ENCODE assay signal across 11 cellular contexts in the genomic region with DNA sequence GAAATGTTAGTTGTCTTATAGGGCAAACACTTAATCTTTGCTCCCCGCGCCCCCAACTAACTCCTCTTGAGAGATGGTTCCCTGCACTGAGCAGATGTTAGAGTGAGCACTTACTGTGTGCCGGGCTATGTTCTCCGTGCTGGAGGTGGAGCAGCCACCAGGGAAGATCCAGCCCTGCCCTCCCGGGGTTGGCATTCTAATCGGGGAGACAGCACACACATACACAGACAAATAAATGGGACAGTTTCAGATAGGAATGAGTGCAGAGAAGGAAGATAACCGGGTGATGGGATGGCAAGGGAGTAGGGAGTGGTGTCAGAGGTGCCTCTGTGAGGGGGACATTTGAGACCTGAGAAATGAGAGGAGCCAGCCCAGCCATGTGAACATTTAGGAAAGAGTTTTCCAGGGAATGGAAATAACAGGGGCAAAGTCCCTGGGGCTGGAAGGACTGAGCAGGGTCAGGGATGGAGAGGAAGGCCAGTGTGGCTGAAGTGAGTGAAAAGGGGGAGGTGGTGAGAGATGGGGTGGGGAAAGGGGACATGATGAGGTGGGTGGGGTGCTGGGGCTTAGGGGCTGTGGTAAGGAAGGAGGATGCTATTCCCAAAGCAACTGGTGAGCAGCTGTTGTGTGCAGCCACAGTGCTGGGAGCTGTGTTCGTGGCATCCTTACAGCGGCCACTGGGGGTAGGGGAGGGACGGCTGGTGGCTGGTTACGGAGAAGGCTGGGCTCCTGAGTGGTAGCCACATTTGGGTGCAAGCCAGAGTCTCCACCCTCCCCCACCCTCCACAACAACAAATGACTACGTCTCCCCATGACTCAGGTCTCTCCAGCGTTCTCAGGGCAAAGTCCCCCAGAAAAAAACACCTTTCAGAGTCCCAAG. TPM values are rescaled to one million over a fixed set of nuclear protein-coding genes. Genes with fewer than 3 reads are reported as not detected.
A peak's percentile ranks its signal among the peaks of the same experiment; 100 is the strongest.
DNase-seq lines count a peak whose midpoint lies in the region; ATAC-seq and TF ChIP-seq lines count a peak whose summit lies in the region.
"Had no signal": no experiment of that assay in that cellular context is flagged by ENCODE, and none has a peak within 500 bp of the region (broad histone marks: within the 10 kb centered on the region; RNA-seq: fewer than 3 reads in every experiment).

No MANE protein-coding gene starts in this region.

- H3K23ac ChIP-seq in trophoblast cell (ENCODE audit: low read length) = no peak overlapping the region

- TF ChIP-seq CTCF in DND-41 (IDR thresholded peaks at IDR 0.05; ENCODE audit: borderline replicate concordance, extremely low read depth, low read length, poor library complexity, severe bottlenecking) = no peak
- TF ChIP-seq CTCF in gastroesophageal sphincter (IDR thresholded peaks at IDR 0.05) = no peak
- no peak for TF ChIP-seq CTCF in GM20000 (IDR thresholded peaks at IDR 0.05; ENCODE audit: extremely low read depth, missing control alignments)

- H2BK5ac ChIP-seq in trophoblast cell (ENCODE audit: low read depth, low read length, poor library complexity) = no peak overlapping the region

- no peak overlapping the region for H3K4me3 ChIP-seq in DND-41 (ENCODE audit: low read depth in 1 of 2, low read length in 2 of 2)
- no peak overlapping the region for H3K4me3 ChIP-seq in gastroesophageal sphincter
- H3K4me3 ChIP-seq in trophoblast cell (ENCODE audit: low read depth, low read length) = no peak overlapping the region

- DNase-seq in DND-41 (peak; percentile 37), RPMI7951 (ENCODE audit: low read depth) (peak; percentile 61), trophoblast cell (no peak), NCI-H2029 treated with DMSO at 0.1 percent for 48 hours (lab: John Stamatoyannopoulos, UW) (no peak), HuH-7 (ENCODE audit: low spot score) (no peak), GM20000 (ENCODE audit: low spot score) (no peak)
- DNase-seq: cerebellar nuclear complex, immature natural killer cell, NCI-H1048 had no signal

- H3K9ac ChIP-seq in DND-41 (ENCODE audit: low read depth, low read length) (no peak overlapping the region), trophoblast cell (ENCODE audit: low read length) (no peak overlapping the region)

- no peak overlapping the region for H3K14ac ChIP-seq in trophoblast cell (ENCODE audit: low read length)

- no peak overlapping the region for H2AFZ ChIP-seq in DND-41 (ENCODE audit: low read depth, low read length)
- peak overlapping the region; percentile 0 for H2AFZ ChIP-seq in trophoblast cell (ENCODE audit: insufficient read depth, low read length, poor library complexity)

- no peak overlapping the region for H3K18ac ChIP-seq in trophoblast cell (ENCODE audit: low read length)

- ATAC-seq in DND-41 (ENCODE audit: insufficient read depth, low read depth) = peak; percentile 64
- ATAC-seq in gastroesophageal sphincter = peak; percentile 69
- ATAC-seq in GM18873 (IDR thresholded peaks at IDR 0.05; ENCODE audit: low FRiP score, unreplicated experiment) = no peak

- H3K27me3 ChIP-seq in DND-41 (ENCODE audit: insufficient read depth, low read length, poor library complexity) (no peaks in the 10 kb centered on the region), gastroesophageal sphincter (peaks cover 16% of the 10 kb centered on the region), trophoblast cell (ENCODE audit: insufficient read depth, low read length) (no peaks in the 10 kb centered on the region)

- H2BK12ac ChIP-seq in trophoblast cell (ENCODE audit: low read length) = no peak overlapping the region

- no peak overlapping the region for H4K8ac ChIP-seq in trophoblast cell (ENCODE audit: low read depth, low read length)

- H3K27ac ChIP-seq in DND-41 (ENCODE audit: low read length) (no peak overlapping the region), gastroesophageal sphincter (peak overlapping the region in 3 of 4 donors; percentile 34 to 66 (median 38)), trophoblast cell (ENCODE audit: low read depth, low read length) (no peak overlapping the region)

- no peaks in the 10 kb centered on the region for H3K79me1 ChIP-seq in trophoblast cell (ENCODE audit: low read length)

- H3K4me1 ChIP-seq in DND-41 (ENCODE audit: insufficient read depth, low read length) = peaks cover 4% of the 10 kb centered on the region; the same call in 1 of the 2 replicates
- H3K4me1 ChIP-seq in gastroesophageal sphincter = peaks cover 0 to 29% (median 0%) of the 10 kb centered on the region in 3 donors
- peaks cover 11% of the 10 kb centered on the region in 2 experiments for H3K4me1 ChIP-seq in trophoblast cell (ENCODE audit: control insufficient read depth in 1 of 2, insufficient read depth in 2 of 2, low read length in 2 of 2)

- H3K36me3 ChIP-seq in DND-41 (ENCODE audit: insufficient read depth, low read length) = no peaks in the 10 kb centered on the region
- no peaks in the 10 kb centered on the region for H3K36me3 ChIP-seq in gastroesophageal sphincter
- H3K36me3 ChIP-seq in trophoblast cell (ENCODE audit: control insufficient read depth in 1 of 2, insufficient read depth in 2 of 2, low read length in 2 of 2) = no peaks in the 10 kb centered on the region

- H3K4me2 ChIP-seq in DND-41 (ENCODE audit: insufficient read depth, low read length) (no peak overlapping the region), trophoblast cell (ENCODE audit: low read length) (no peak overlapping the region)

- H3K79me2 ChIP-seq in DND-41 (ENCODE audit: insufficient read depth, low read length) (no peaks in the 10 kb centered on the region), trophoblast cell (ENCODE audit: control insufficient read depth, insufficient read depth, low read length, poor library complexity) (no peaks in the 10 kb centered on the region)

- H4K12ac ChIP-seq in trophoblast cell (ENCODE audit: low read depth, low read length) = no peak overlapping the region

- no peak overlapping the region for H2AK5ac ChIP-seq in trophoblast cell (ENCODE audit: low read length)

- H4K20me1 ChIP-seq in DND-41 (ENCODE audit: insufficient read depth, low read length) = no peaks in the 10 kb centered on the region

- H2BK120ac ChIP-seq in trophoblast cell (ENCODE audit: insufficient read depth, low read length, poor library complexity) = no peak overlapping the region

- TF ChIP-seq POLR2A in gastroesophageal sphincter (IDR thresholded peaks at IDR 0.05) = no peak

- H4K91ac ChIP-seq in trophoblast cell (ENCODE audit: low read depth, low read length) = no peak overlapping the region

- WGBS in gastroesophageal sphincter (ENCODE audit: low coverage in 1 of 2), 2 donors = 60 to 73% methylated on average over 3 to 7 of the region's 13 CpGs
- WGBS in trophoblast cell (ENCODE audit: extremely low coverage, insufficient coverage, insufficient read length) = no CpG with 5 or more reads among the region's 13 CpGs

- no peaks in the 10 kb centered on the region for H3K9me3 ChIP-seq in DND-41 (ENCODE audit: insufficient read depth, low read length, severe bottlenecking)
- no peaks in the 10 kb centered on the region for H3K9me3 ChIP-seq in gastroesophageal sphincter
- no peaks in the 10 kb centered on the region for H3K9me3 ChIP-seq in trophoblast cell (ENCODE audit: insufficient read depth, low read depth, low read length)

- H3K4ac ChIP-seq in trophoblast cell (ENCODE audit: low read depth, low read length) = no peak overlapping the region

- no peak for TF ChIP-seq EP300 in gastroesophageal sphincter (IDR thresholded peaks at IDR 0.05)

RNA-seq across cellular contexts. Expression of gene FGD5, which starts 15.4 kb away (rescaled TPM):
- total RNA-seq in RPMI7951 (2014; rRNA removed; shearing (Covaris generic)) = 5.3 and 7.9 TPM in 2 replicates
- total RNA-seq in gastroesophageal sphincter = 10 to 100 TPM; 16.1 to 18.7 (median 17.3) TPM
- 23.6 and 27.1 TPM in 2 replicates for polyA plus RNA-seq in trophoblast cell (2013)
- polyA plus RNA-seq: immature natural killer cell had no signal

Comparison
In these comparisons a context has a peak if more than half of its experiments do, and no peak if none do; other contexts are left out.
1. DNase-seq: peak in DND-41 (single experiment) and RPMI7951 (single experiment); none in trophoblast cell (0 of 2), NCI-H2029 treated with DMSO at 0.1 percent for 48 hours (single experiment), HuH-7 (single experiment) and GM20000 (single experiment).
2. H3K27ac ChIP-seq: peak in gastroesophageal sphincter (3 of 4); none in DND-41 (single experiment) and trophoblast cell (single experiment).